8 cellular contexts compared by ENCODE assay signal in the genomic region with DNA sequence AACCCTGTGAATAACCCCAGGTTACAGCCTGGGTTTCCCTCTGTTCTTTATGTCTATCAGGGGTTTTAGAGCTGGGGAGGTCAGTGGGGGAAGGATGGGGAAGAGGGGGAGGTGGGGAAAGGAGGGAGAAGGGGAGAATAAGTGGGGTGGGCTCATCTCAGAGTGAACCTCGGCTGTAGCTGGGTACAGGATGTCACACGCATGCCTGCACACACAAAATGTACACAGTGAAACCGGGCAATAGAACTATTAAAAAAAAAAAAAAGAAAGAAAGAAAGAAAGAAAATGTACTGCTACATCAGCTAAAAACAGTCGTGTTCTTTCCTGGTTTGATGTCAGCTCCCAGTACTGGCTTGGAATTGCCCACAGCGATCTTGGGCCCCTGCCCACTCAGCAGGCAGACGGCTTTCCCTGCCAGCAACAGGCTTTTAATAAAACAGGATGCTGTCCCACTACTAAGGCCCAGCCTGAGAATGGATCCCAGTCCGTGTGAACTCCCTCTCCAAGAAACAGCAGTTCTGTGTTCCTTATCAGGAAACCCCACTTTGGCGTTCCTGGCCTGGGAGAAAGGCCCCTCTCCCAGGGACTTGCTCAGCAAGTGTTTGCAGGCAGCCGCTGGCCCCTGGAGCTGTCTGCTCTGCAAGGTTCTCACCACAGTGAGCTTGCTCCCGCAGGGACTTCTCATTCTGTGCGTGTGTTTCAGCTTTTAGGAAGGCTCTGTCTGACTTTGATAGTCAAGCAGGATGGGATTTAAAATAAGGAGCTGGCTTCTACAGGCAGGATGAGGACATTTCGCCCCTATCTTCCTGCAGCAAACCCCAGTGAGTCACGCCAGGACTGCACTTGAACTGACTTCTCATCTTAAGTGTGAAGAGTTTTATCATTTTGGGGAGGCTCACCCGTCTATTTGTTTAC.
A peak's percentile ranks its signal among the peaks of the same experiment; 100 is the strongest.
DNase-seq lines count a peak whose midpoint lies in the region; ATAC-seq, FAIRE-seq and TF ChIP-seq lines count a peak whose summit lies in the region.
"Not testable (repeated sequence)": the region's sequence is repeated elsewhere in the genome, so short reads cannot be mapped to it uniquely, and the experiment has no call there.

No MANE protein-coding gene starts in this region.

- not testable (repeated sequence) for H3K27ac ChIP-seq in CD4-positive, CD25-positive, alpha-beta regulatory T cell (ENCODE audit: insufficient read depth, low read length, poor library complexity, severe bottlenecking); astrocyte (ENCODE audit: low read depth, low read length); lung (ENCODE audit: low read depth in 1 of 2, low read length in 1 of 2)
- peak overlapping the region; percentile 66 for H3K27ac ChIP-seq in endothelial cell of umbilical vein (ENCODE audit: insufficient read depth, low read depth, low read length)

- peak; percentile 28 to 59 for ATAC-seq in CD4-positive, CD25-positive, alpha-beta regulatory T cell (ENCODE audit: low read depth in 2 of 2)
- ATAC-seq in lung (ENCODE audit: insufficient read depth, low FRiP score), result peak; percentile 54

- H3K4me2 ChIP-seq in astrocyte (ENCODE audit: low read length), result peak overlapping the region; percentile 44
- not testable (repeated sequence) for H3K4me2 ChIP-seq in endothelial cell of umbilical vein (ENCODE audit: insufficient read depth, low read length)

- not testable (repeated sequence) for H3K4me1 Mint-ChIP-seq in CD4-positive, CD25-positive, alpha-beta regulatory T cell; astrocyte (ENCODE audit: low read depth, unreplicated experiment)

- H3K27ac Mint-ChIP-seq in CD4-positive, CD25-positive, alpha-beta regulatory T cell; astrocyte (ENCODE audit: unreplicated experiment): not testable (repeated sequence)

- BruUV-seq in endothelial cell of umbilical vein (replicated peaks; lab: Mats Ljungman, UMichigan), result TSS peak; percentile 18

- intact Hi-C loops in endothelial cell of umbilical vein (cut with micrococcal nuclease); cardiac septum (cut with DNase I): not testable (repeated sequence)

- H3K79me2 ChIP-seq in astrocyte (ENCODE audit: insufficient read depth, low read length); endothelial cell of umbilical vein (ENCODE audit: control insufficient read depth, insufficient read depth, low read length): not testable (repeated sequence)

- not testable (repeated sequence) for H3K4me1 ChIP-seq in CD4-positive, CD25-positive, alpha-beta regulatory T cell (ENCODE audit: control insufficient read depth, insufficient read depth, low read length, poor library complexity, severe bottlenecking); astrocyte (ENCODE audit: insufficient read depth, low read length); endothelial cell of umbilical vein (ENCODE audit: control insufficient read depth, extremely low read depth, insufficient read depth, low read length); lung (ENCODE audit: control insufficient read depth in 2 of 2, insufficient read depth in 2 of 2, low read length in 2 of 2)

- CTCF ChIA-PET in endothelial cell of umbilical vein (lab: Charles Lee), result not testable (repeated sequence)

- H2AFZ ChIP-seq in astrocyte (ENCODE audit: low read depth, low read length); endothelial cell of umbilical vein (ENCODE audit: low read depth, low read length): not testable (repeated sequence)

- not testable (repeated sequence) for H3K36me3 ChIP-seq in CD4-positive, CD25-positive, alpha-beta regulatory T cell (ENCODE audit: control insufficient read depth, insufficient read depth, low read length); MG63; astrocyte (ENCODE audit: insufficient read depth, low read length); endothelial cell of umbilical vein (ENCODE audit: control insufficient read depth in 2 of 2, extremely low read depth in 1 of 2, insufficient read depth in 2 of 2, low read length in 2 of 2); lung (ENCODE audit: control insufficient read depth in 2 of 2, insufficient read depth in 2 of 2, low read length in 2 of 2)

- TF ChIP-seq CTCF in astrocyte (IDR thresholded peaks at IDR 0.05; ENCODE audit: insufficient read depth, low read depth, low read length); endothelial cell of umbilical vein (IDR thresholded peaks at IDR 0.05; ENCODE audit: extremely low read depth in 1 of 2, insufficient read depth in 1 of 2, low read depth in 1 of 2, low read length in 2 of 2); lung (IDR thresholded peaks at IDR 0.05; ENCODE audit: control extremely low read depth, extremely low read depth): not testable (repeated sequence)

- not testable (repeated sequence) for H3K4me3 Mint-ChIP-seq in CD4-positive, CD25-positive, alpha-beta regulatory T cell; astrocyte (ENCODE audit: unreplicated experiment)

- not testable (repeated sequence) for H3K36me3 Mint-ChIP-seq in CD4-positive, CD25-positive, alpha-beta regulatory T cell; astrocyte (ENCODE audit: low read depth, unreplicated experiment)

- not testable (repeated sequence) for H3K9me1 ChIP-seq in endothelial cell of umbilical vein (replicated peaks; ENCODE audit: control insufficient read depth, extremely low read depth, insufficient read depth, low read length)

- not testable (repeated sequence) for H3K9me3 Mint-ChIP-seq in CD4-positive, CD25-positive, alpha-beta regulatory T cell; astrocyte (ENCODE audit: unreplicated experiment)

- dilution Hi-C loops in endothelial cell of umbilical vein (cut with MboI; ENCODE audit: extremely low pct_ligation_motif_present, low sequenced_read_pairs), result not testable (repeated sequence)

- H4K20me1 ChIP-seq in astrocyte (ENCODE audit: insufficient read depth, low read length); endothelial cell of umbilical vein (replicated peaks; ENCODE audit: control insufficient read depth, extremely low read depth, insufficient read depth, low read length): not testable (repeated sequence)

- POLR2A ChIA-PET in endothelial cell of umbilical vein (lab: Charles Lee), result not testable (repeated sequence)

- not testable (repeated sequence) for H3K4me3 ChIP-seq in CD4-positive, CD25-positive, alpha-beta regulatory T cell (ENCODE audit: low read depth, low read length); MG63; astrocyte (ENCODE audit: insufficient read depth, low read depth, low read length); endothelial cell of umbilical vein (replicated peaks in 1 of 3; ENCODE audit: insufficient read depth in 1 of 3, low read depth in 1 of 3, low read length in 3 of 3); lung

- WGBS in lung, 2 donors, result 18 to 33% methylated on average over 8 to 10 of the region's 14 CpGs

- not testable (repeated sequence) for H3K9me3 ChIP-seq in CD4-positive, CD25-positive, alpha-beta regulatory T cell (ENCODE audit: control insufficient read depth in 2 of 2, low read length in 2 of 2); MG63; astrocyte (ENCODE audit: insufficient read depth, low read depth, low read length); endothelial cell of umbilical vein (replicated peaks; ENCODE audit: control insufficient read depth, insufficient read depth, low read length); lung (ENCODE audit: control insufficient read depth in 2 of 2, insufficient read depth in 1 of 2, low read length in 1 of 2)

- not testable (repeated sequence) for FAIRE-seq in astrocyte (lab: Jason Lieb, UNC)
- peak; percentile 69 for FAIRE-seq in endothelial cell of umbilical vein (lab: Jason Lieb, UNC)

- not testable (repeated sequence) for H3K9ac ChIP-seq in astrocyte (ENCODE audit: low read length); endothelial cell of umbilical vein (replicated peaks; ENCODE audit: extremely low read depth, insufficient read depth, low read length)

- peak in 1 of 3 donors; percentile 4 for DNase-seq in CD4-positive, CD25-positive, alpha-beta regulatory T cell
- peak; percentile 80 for DNase-seq in MG63
- peak; percentile 52 for DNase-seq in astrocyte (ENCODE audit: low read depth)
- peak; percentile 71 for DNase-seq in endothelial cell of umbilical vein (ENCODE audit: low read depth, low spot score)
- peak; percentile 76 for DNase-seq in cardiac septum (ENCODE audit: low spot score)
- not testable (repeated sequence) for DNase-seq in lung (ENCODE audit: low spot score)
- peak; percentile 23 for DNase-seq in renal cortical epithelial cell (ENCODE audit: low read depth)
- DNase-seq in ureter (ENCODE audit: low spot score), result peak; percentile 49

- not testable (repeated sequence) for H3K27me3 ChIP-seq in CD4-positive, CD25-positive, alpha-beta regulatory T cell (ENCODE audit: control insufficient read depth, insufficient read depth, low read length); MG63; astrocyte (ENCODE audit: insufficient read depth, low read length); endothelial cell of umbilical vein (ENCODE audit: control insufficient read depth in 2 of 2, insufficient read depth in 2 of 2, low read length in 2 of 2); lung (ENCODE audit: control insufficient read depth, insufficient read depth)

- not testable (repeated sequence) for TF ChIP-seq POLR2A in endothelial cell of umbilical vein (IDR thresholded peaks at IDR 0.05; ENCODE audit: low read depth, low read length)

- not testable (repeated sequence) for H3K27me3 Mint-ChIP-seq in CD4-positive, CD25-positive, alpha-beta regulatory T cell; astrocyte (ENCODE audit: low read depth, unreplicated experiment)
